ENCODE assay signal across 19 cellular contexts in genomic region chr4:28675582-28675981, GRCh38.
A peak's percentile ranks its signal among the peaks of the same experiment; 100 is the strongest.
DNase-seq lines count a peak whose midpoint lies in the region; ATAC-seq, FAIRE-seq and TF ChIP-seq lines count a peak whose summit lies in the region.
"Had no signal": no experiment of that assay in that cellular context is flagged by ENCODE, and none has a peak within 500 bp of the region (broad histone marks: within the 10 kb centered on the region; RNA-seq: fewer than 3 reads in every experiment).

No MANE protein-coding gene starts in this region.

- DNase-seq in EH (ENCODE audit: low read depth): peak; percentile 22
- peak; percentile 5 for DNase-seq in NCI-H226
- DNase-seq in cardiac fibroblast (ENCODE audit: low read depth in 2 of 2): peak; percentile 2 to 56
- DNase-seq in hepatic stellate cell (ENCODE audit: low spot score): peak; percentile 2
- no peak for DNase-seq in chondrocyte (ENCODE audit: low spot score)
- DNase-seq in RCC 7860 (ENCODE audit: low spot score): no peak
- no peak for DNase-seq in NCI-H2196 treated with DMSO at 0.1 percent for 48 hours (lab: John Stamatoyannopoulos, UW; ENCODE audit: unreplicated experiment)
- DNase-seq: C1 segment of cervical spinal cord, H9, MV-4-11, NCI-H1417 treated with DMSO at 0.1 percent for 48 hours, NCI-H2029, NCI-H2171, NCI-H524, Right ventricle myocardium superior had no signal

- no peak overlapping the region for H3K4me3 ChIP-seq in cardiac fibroblast (replicated peaks in 1 of 2; ENCODE audit: low read depth in 2 of 2, low read length in 2 of 2)
- H3K4me3 ChIP-seq: A549, K562, SK-N-MC had no signal

- H3K27me3 Mint-ChIP-seq in chondrocyte (ENCODE audit: low read depth): peaks cover 2% of the 10 kb centered on the region

- no peak for FAIRE-seq in RCC 7860 (lab: Jason Lieb, UNC)
- FAIRE-seq: A549, K562 had no signal

- no peak overlapping the region for H3K27ac Mint-ChIP-seq in chondrocyte (ENCODE audit: unreplicated experiment)
- H3K27ac Mint-ChIP-seq: H9 had no signal

- no peaks in the 10 kb centered on the region for H3K4me1 Mint-ChIP-seq in chondrocyte (ENCODE audit: low read depth)
- H3K4me1 Mint-ChIP-seq: H9 had no signal

- no peaks in the 10 kb centered on the region for H3K9me3 Mint-ChIP-seq in chondrocyte (ENCODE audit: low read depth)
- H3K9me3 Mint-ChIP-seq: H9 had no signal

- TF ChIP-seq CTCF in cardiac fibroblast (IDR thresholded peaks at IDR 0.05; ENCODE audit: low read depth, low read length) (no peak), chondrocyte (IDR thresholded peaks at IDR 0.05) (no peak)

- no peak overlapping the region for H3K4me3 Mint-ChIP-seq in chondrocyte (ENCODE audit: unreplicated experiment)
- H3K4me3 Mint-ChIP-seq: H9 had no signal

- H3K36me3 Mint-ChIP-seq in chondrocyte (ENCODE audit: low read depth): no peaks in the 10 kb centered on the region

- no peak for ATAC-seq in HG02759 (IDR thresholded peaks at IDR 0.05; ENCODE audit: unreplicated experiment)
- ATAC-seq: A549, K562 had no signal

Comparison
In these comparisons a context has a peak if more than half of its experiments do, and no peak if none do; other contexts are left out.
1. DNase-seq: peak in EH (single experiment), NCI-H226 (single experiment), cardiac fibroblast (2 of 2) and hepatic stellate cell (single experiment); none in chondrocyte (single experiment), RCC 7860 (single experiment) and NCI-H2196 treated with DMSO at 0.1 percent for 48 hours (single experiment).